ENCODE assay signal across 23 cellular contexts in genomic region chr6:151437401-151437800, GRCh38. TPM values are rescaled to one million over a fixed set of nuclear protein-coding genes. Genes with fewer than 3 reads are reported as not detected.
DNase-seq lines count a peak whose midpoint lies in the region; ATAC-seq and TF ChIP-seq lines count a peak whose summit lies in the region.
"Had no signal": no experiment of that assay in that cellular context is flagged by ENCODE, and none has a peak within 500 bp of the region (broad histone marks: within the 10 kb centered on the region; RNA-seq: fewer than 3 reads in every experiment).

No MANE protein-coding gene starts in this region.

- H3K9me3 ChIP-seq in RWPE2 (ENCODE audit: severe bottlenecking): no peaks in the 10 kb centered on the region
- H3K9me3 ChIP-seq in osteoblast (ENCODE audit: low read depth, low read length): no peaks in the 10 kb centered on the region
- no peaks in the 10 kb centered on the region for H3K9me3 ChIP-seq in esophagus muscularis mucosa
- H3K9me3 ChIP-seq: left lung, mucosa of descending colon, neutrophil, SJCRH30 had no signal

- H3K4me3 ChIP-seq in RWPE2 (ENCODE audit: severe bottlenecking) (no peak overlapping the region), epithelial cell of esophagus (ENCODE audit: low read length) (no peak overlapping the region), osteoblast (ENCODE audit: insufficient read depth, low read length) (no peak overlapping the region), esophagus muscularis mucosa (no peak overlapping the region)
- H3K4me3 ChIP-seq: left lung, mucosa of descending colon, SJCRH30 had no signal

- H3K27ac ChIP-seq in RWPE2 (ENCODE audit: poor library complexity, severe bottlenecking): no peak overlapping the region
- H3K27ac ChIP-seq in osteoblast (ENCODE audit: low read depth, low read length): peak overlapping the region; percentile 95
- no peak overlapping the region for H3K27ac ChIP-seq in esophagus muscularis mucosa (replicated peaks in 1 of 4)
- H3K27ac ChIP-seq: left lung, neutrophil, SJCRH30 had no signal

- peaks cover 3% of the 10 kb centered on the region for H3K4me1 ChIP-seq in RWPE2 (ENCODE audit: insufficient read depth, poor library complexity, severe bottlenecking)
- H3K4me1 ChIP-seq in osteoblast (ENCODE audit: insufficient read depth, low read length): peaks cover 37% of the 10 kb centered on the region
- peaks cover 19 to 35% (median 26%) of the 10 kb centered on the region in 4 donors for H3K4me1 ChIP-seq in esophagus muscularis mucosa
- H3K4me1 ChIP-seq: SJCRH30 had no signal

- ATAC-seq in RWPE2 (ENCODE audit: low read depth) (peak; percentile 35; the same call in 1 of the 3 replicates), GM21423 (IDR thresholded peaks at IDR 0.05; ENCODE audit: unreplicated experiment) (no peak), HG03108 (IDR thresholded peaks at IDR 0.05; ENCODE audit: unreplicated experiment) (no peak)
- ATAC-seq: activated T-helper 17 cell treated with anti-CD3 and anti-CD28 coated beads, Interleukin-2, amount 50 U/mL, for 72 hours; left lung; stimulated activated naive CD8-positive, alpha-beta T cell treated with anti-CD3 and anti-CD28 coated beads, Interleukin-15, amount 100 ng/mL, for 72 hours had no signal

- H3K4me2 ChIP-seq in osteoblast (ENCODE audit: insufficient read depth, low read length): peak overlapping the region; percentile 65

- peaks cover 3% of the 10 kb centered on the region for H4K20me1 ChIP-seq in osteoblast (ENCODE audit: insufficient read depth, low read length)

- peak; percentile 41 for DNase-seq in DMS53 (lab: John Stamatoyannopoulos, UW)
- no peak for DNase-seq in RWPE2 (ENCODE audit: low spot score)
- DNase-seq in epithelial cell of esophagus (ENCODE audit: low read depth): peak; percentile 35
- DNase-seq in osteoblast (ENCODE audit: insufficient read length, low spot score, missing footprints): no peak
- DNase-seq in esophagus muscularis mucosa (ENCODE audit: extremely low spot score): no peak
- DNase-seq in HuH-7.5 (ENCODE audit: low spot score): no peak
- DNase-seq: activated CD4-positive, alpha-beta T cell treated with anti-CD3 and anti-CD28 coated beads for 1 hour; CD8-positive, alpha-beta memory T cell; left lung; mucosa of descending colon; NCI-H1105 treated with DMSO at 0.1 percent for 48 hours; NCI-H526 treated with DMSO at 0.1 percent for 48 hours; right cardiac atrium; SJCRH30; stimulated activated naive CD8-positive, alpha-beta T cell treated with anti-CD3 and anti-CD28 coated beads, Interleukin-15, amount 100 ng/mL, for 72 hours; T-helper 9 cell had no signal

- TF ChIP-seq CTCF in RWPE2 (IDR thresholded peaks at IDR 0.05; ENCODE audit: poor library complexity, severe bottlenecking) (no peak), epithelial cell of esophagus (IDR thresholded peaks at IDR 0.05; ENCODE audit: insufficient read depth, low read depth, low read length, missing control alignments) (no peak), osteoblast (IDR thresholded peaks at IDR 0.05; ENCODE audit: extremely low read depth, low read depth, low read length) (no peak), esophagus muscularis mucosa (IDR thresholded peaks at IDR 0.05) (no peak)

- H3K36me3 ChIP-seq in RWPE2 (ENCODE audit: low read depth) (peaks cover 39% of the 10 kb centered on the region), osteoblast (ENCODE audit: insufficient read depth, low read length) (peaks cover 15% of the 10 kb centered on the region), esophagus muscularis mucosa (peaks cover 0 to 16% (median 7%) of the 10 kb centered on the region in 4 donors)

- no peak overlapping the region for H2AFZ ChIP-seq in osteoblast (ENCODE audit: low read length)

- TF ChIP-seq EP300 in esophagus muscularis mucosa (IDR thresholded peaks at IDR 0.05): no peak

- intact Hi-C loops in esophagus muscularis mucosa (cut with DNase I): no loop called here

- peaks cover 62% of the 10 kb centered on the region for H3K79me2 ChIP-seq in osteoblast (ENCODE audit: insufficient read depth, low read length)

- no peak for TF ChIP-seq POLR2A in esophagus muscularis mucosa (IDR thresholded peaks at IDR 0.05; ENCODE audit: low read depth)

- H3K27me3 ChIP-seq in RWPE2 (ENCODE audit: insufficient read depth, poor library complexity, severe bottlenecking) (no peaks in the 10 kb centered on the region), osteoblast (ENCODE audit: insufficient read depth, low read length) (no peaks in the 10 kb centered on the region), esophagus muscularis mucosa (no peaks in the 10 kb centered on the region)
- H3K27me3 ChIP-seq: left lung, neutrophil, SJCRH30 had no signal

RNA-seq across cellular contexts. Expression of gene RMND1, which starts 14.5 kb away (rescaled TPM):
- 55.7 and 56.5 TPM in 2 replicates for total RNA-seq in osteoblast
- 10 to 100 TPM in 3 of 4 donors, 1 to 10 TPM in 1; 9.9 to 18.7 (median 12.1) TPM for total RNA-seq in esophagus muscularis mucosa

RNA-seq across cellular contexts. Expression of gene ZBTB2, which starts 46.0 kb away (rescaled TPM):
- total RNA-seq in osteoblast (7.1 and 8.7 TPM in 2 replicates), esophagus muscularis mucosa (10 to 100 TPM in 3 of 4 donors, 1 to 10 TPM in 1; 7.1 to 16.3 (median 11.5) TPM)

RNA-seq across cellular contexts. Expression of gene CCDC170, which starts 56.4 kb away (rescaled TPM):
- total RNA-seq in osteoblast (1.8 and 2.7 TPM in 2 replicates), esophagus muscularis mucosa (1 to 10 TPM in 1 of 4 donors, under 1 TPM in 3; 0.32 to 1.5 (median 0.49) TPM)
- total RNA-seq: activated CD8-positive, alpha-beta memory T cell treated with anti-CD3 and anti-CD28 coated beads for 36 hours; activated T-helper 17 cell treated with anti-CD3 and anti-CD28 coated beads, Interleukin-2, amount 50 U/mL, for 72 hours; CD8-positive, alpha-beta memory T cell; H4; OCI-LY7; SJCRH30 had no signal

Comparison
In these comparisons a context has a peak if more than half of its experiments do, and no peak if none do; other contexts are left out.
1. DNase-seq: peak in DMS53 (single experiment) and epithelial cell of esophagus (single experiment); none in RWPE2 (single experiment), osteoblast (single experiment), esophagus muscularis mucosa (single experiment) and HuH-7.5 (single experiment).